In the genomic region with DNA sequence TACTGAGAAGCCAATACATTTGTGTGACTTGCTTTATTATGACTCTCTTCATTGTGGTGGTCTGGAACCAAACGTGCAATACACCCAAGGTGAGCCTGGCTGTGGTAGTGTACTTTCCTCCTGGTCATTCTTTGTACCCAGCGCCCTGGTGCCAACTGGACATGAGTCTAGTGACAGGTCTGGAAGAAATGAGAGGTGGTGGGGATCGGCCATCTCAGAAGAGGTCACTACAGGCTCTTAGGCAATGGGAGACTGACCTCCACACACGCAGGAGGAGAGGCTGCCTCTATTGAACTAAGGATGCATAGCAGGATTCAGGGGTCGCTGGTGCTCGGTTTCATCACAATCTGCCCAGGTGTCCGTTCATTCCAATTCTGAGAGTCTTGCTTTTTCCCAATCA, we compare ENCODE assay signal across 19 cellular contexts. TPM values are rescaled to one million over a fixed set of nuclear protein-coding genes. Genes with fewer than 3 reads are reported as not detected.
A peak's percentile ranks its signal among the peaks of the same experiment; 100 is the strongest.
DNase-seq lines count a peak whose midpoint lies in the region; ATAC-seq and TF ChIP-seq lines count a peak whose summit lies in the region.
"Had no signal": no experiment of that assay in that cellular context is flagged by ENCODE, and none has a peak within 500 bp of the region (broad histone marks: within the 10 kb centered on the region; RNA-seq: fewer than 3 reads in every experiment).

No MANE protein-coding gene starts in this region.

- H3K4me1 Mint-ChIP-seq in activated T-cell treated with anti-CD3 and anti-CD28 coated beads, Interleukin-2, amount 50 U/mL, for 24 hours (ENCODE audit: low read depth) = peaks cover 12% of the 10 kb centered on the region
- H3K4me1 Mint-ChIP-seq: GM23338 had no signal

- no peak overlapping the region for H3K4me3 Mint-ChIP-seq in activated T-cell treated with anti-CD3 and anti-CD28 coated beads, Interleukin-2, amount 50 U/mL, for 24 hours
- H3K4me3 Mint-ChIP-seq: CD4-positive, alpha-beta memory T cell; GM23338; HFFc6 had no signal

- H3K36me3 ChIP-seq in RWPE2 (ENCODE audit: low read depth) = no peaks in the 10 kb centered on the region
- no peaks in the 10 kb centered on the region for H3K36me3 ChIP-seq in suprapubic skin
- H3K36me3 ChIP-seq: BLaER1 had no signal

- peaks cover 2% of the 10 kb centered on the region for H3K9me3 ChIP-seq in RWPE2 (ENCODE audit: severe bottlenecking)
- H3K9me3 ChIP-seq in suprapubic skin = no peaks in the 10 kb centered on the region
- H3K9me3 ChIP-seq: BLaER1 had no signal

- H3K4me1 ChIP-seq in RWPE2 (ENCODE audit: insufficient read depth, poor library complexity, severe bottlenecking) (peaks cover 10% of the 10 kb centered on the region), suprapubic skin (peaks cover 10% of the 10 kb centered on the region)
- H3K4me1 ChIP-seq: BLaER1 had no signal

- no peak for TF ChIP-seq EP300 in suprapubic skin (IDR thresholded peaks at IDR 0.05)

- TF ChIP-seq POLR2A in suprapubic skin (IDR thresholded peaks at IDR 0.05) = no peak

- H3K4me3 ChIP-seq in RWPE2 (ENCODE audit: severe bottlenecking) (no peak overlapping the region), suprapubic skin (no peak overlapping the region)
- H3K4me3 ChIP-seq: BLaER1, GM23338 had no signal

- H3K27ac Mint-ChIP-seq in activated T-cell treated with anti-CD3 and anti-CD28 coated beads, Interleukin-2, amount 50 U/mL, for 24 hours = no peak overlapping the region
- H3K27ac Mint-ChIP-seq: GM23338, HFFc6 had no signal

- H3K36me3 Mint-ChIP-seq in activated T-cell treated with anti-CD3 and anti-CD28 coated beads, Interleukin-2, amount 50 U/mL, for 24 hours (ENCODE audit: low read depth) = no peaks in the 10 kb centered on the region
- H3K36me3 Mint-ChIP-seq: CD14-positive monocyte; CD4-positive, alpha-beta memory T cell had no signal

- H3K27me3 ChIP-seq in RWPE2 (ENCODE audit: insufficient read depth, poor library complexity, severe bottlenecking) = no peaks in the 10 kb centered on the region
- peaks cover 27% of the 10 kb centered on the region for H3K27me3 ChIP-seq in suprapubic skin
- H3K27me3 ChIP-seq: BLaER1 had no signal

- WGBS in suprapubic skin = 81% methylated on average over 7 of the region's 7 CpGs

- H3K27ac ChIP-seq in RWPE2 (ENCODE audit: poor library complexity, severe bottlenecking) (no peak overlapping the region), suprapubic skin (no peak overlapping the region)
- H3K27ac ChIP-seq: BLaER1 had no signal

- H3K9me3 Mint-ChIP-seq in activated T-cell treated with anti-CD3 and anti-CD28 coated beads, Interleukin-2, amount 50 U/mL, for 24 hours = no peaks in the 10 kb centered on the region
- H3K9me3 Mint-ChIP-seq: CD4-positive, alpha-beta memory T cell; GM23338; HFFc6 had no signal

- TF ChIP-seq CTCF in RWPE2 (IDR thresholded peaks at IDR 0.05; ENCODE audit: poor library complexity, severe bottlenecking) (no peak), suprapubic skin (IDR thresholded peaks at IDR 0.05) (no peak)

- H3K27me3 Mint-ChIP-seq in activated T-cell treated with anti-CD3 and anti-CD28 coated beads, Interleukin-2, amount 50 U/mL, for 24 hours = peaks cover 34% of the 10 kb centered on the region

- DNase-seq in activated T-cell treated with anti-CD3 and anti-CD28 coated beads, Interleukin-2, amount 50 U/mL, for 24 hours = peak; percentile 17
- DNase-seq in activated T-cell treated with anti-CD3 and anti-CD28 coated beads, Interleukin-2, amount 50 U/mL, for 48 hours = no peak
- DNase-seq in RWPE2 (ENCODE audit: low spot score) (peak; percentile 20), mesenteric fat pad (ENCODE audit: low spot score) (peak; percentile 55), suprapubic skin (ENCODE audit: low spot score in 2 of 2) (peak; percentile 31 to 39), NCI-H2029 treated with DMSO at 0.1 percent for 48 hours (lab: John Stamatoyannopoulos, UW) (no peak), T1000 (lab: John Stamatoyannopoulos, UW) (no peak)
- DNase-seq in stimulated activated CD4-positive, alpha-beta T cell treated with anti-CD3 and anti-CD28 coated beads, Interleukin-4, amount 100 ng/mL, for 4 hours = no peak
- DNase-seq: 8988T; CD4-positive, alpha-beta memory T cell; DMS153; DMS79; GDM1; HCEC 1CT; HFFc6 had no signal

- ATAC-seq in RWPE2 (ENCODE audit: low read depth) = no peak
- ATAC-seq: GM23338, HepG2 had no signal

RNA-seq across cellular contexts. Expression of gene RTL6, which starts 56.4 kb away (rescaled TPM):
- total RNA-seq in mesenteric fat pad (29.6 TPM), suprapubic skin (10 to 100 TPM in 1 of 4 donors, 1 to 10 TPM in 3; 6.0 to 11.8 (median 8.8) TPM)
- total RNA-seq: HepG2 had no signal

Comparison
In these comparisons a context has a peak if more than half of its experiments do, and no peak if none do; other contexts are left out.
1. DNase-seq: peak in activated T-cell treated with anti-CD3 and anti-CD28 coated beads, Interleukin-2, amount 50 U/mL, for 24 hours (single experiment), RWPE2 (single experiment), mesenteric fat pad (single experiment) and suprapubic skin (2 of 2); none in activated T-cell treated with anti-CD3 and anti-CD28 coated beads, Interleukin-2, amount 50 U/mL, for 48 hours (0 of 2), NCI-H2029 treated with DMSO at 0.1 percent for 48 hours (single experiment), stimulated activated CD4-positive, alpha-beta T cell treated with anti-CD3 and anti-CD28 coated beads, Interleukin-4, amount 100 ng/mL, for 4 hours (0 of 2) and T1000 (single experiment).